Comparison of ENCODE assay signal across 8 cellular contexts in the genomic region with DNA sequence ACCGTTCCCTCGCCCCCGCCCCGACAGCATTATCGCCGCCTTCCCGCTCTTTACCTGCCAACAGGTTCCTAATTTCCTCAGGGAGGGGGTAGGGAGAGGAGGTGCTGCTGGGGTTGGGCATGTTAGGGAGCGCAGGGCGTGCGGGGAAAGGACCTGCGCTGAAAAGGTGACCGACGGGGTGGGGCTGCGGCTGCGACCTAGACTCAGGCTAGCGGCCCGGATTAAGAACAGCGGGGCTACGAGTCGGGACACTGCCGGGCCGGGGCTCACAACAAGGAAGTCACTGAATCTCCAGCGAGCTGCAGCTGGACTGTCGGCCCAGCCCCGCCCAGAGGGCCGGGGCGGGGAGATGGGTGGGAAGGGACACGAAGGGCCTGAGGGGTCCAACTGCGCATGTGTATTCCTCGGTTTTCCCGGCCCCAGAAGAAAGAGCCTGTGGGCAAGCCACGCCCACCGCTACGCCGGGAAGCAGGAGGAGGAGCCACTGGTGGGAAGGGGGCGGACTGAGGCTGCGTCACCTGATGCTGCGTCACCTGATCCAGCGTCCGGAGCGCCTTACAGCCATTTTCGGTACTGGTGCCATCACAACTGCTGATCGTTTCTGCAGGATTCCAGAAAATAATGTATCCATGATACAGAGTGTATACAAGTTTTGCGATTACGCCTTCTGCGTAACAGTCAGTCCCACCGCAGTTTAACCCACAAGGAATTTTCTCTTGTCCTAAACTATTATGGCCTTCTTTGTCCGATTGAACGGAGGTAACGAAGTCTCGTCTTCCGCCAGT. TPM values are rescaled to one million over a fixed set of nuclear protein-coding genes. Genes with fewer than 3 reads are reported as not detected.
DNase-seq lines count a peak whose midpoint lies in the region; ATAC-seq and TF ChIP-seq lines count a peak whose summit lies in the region.

A gene with protein sequence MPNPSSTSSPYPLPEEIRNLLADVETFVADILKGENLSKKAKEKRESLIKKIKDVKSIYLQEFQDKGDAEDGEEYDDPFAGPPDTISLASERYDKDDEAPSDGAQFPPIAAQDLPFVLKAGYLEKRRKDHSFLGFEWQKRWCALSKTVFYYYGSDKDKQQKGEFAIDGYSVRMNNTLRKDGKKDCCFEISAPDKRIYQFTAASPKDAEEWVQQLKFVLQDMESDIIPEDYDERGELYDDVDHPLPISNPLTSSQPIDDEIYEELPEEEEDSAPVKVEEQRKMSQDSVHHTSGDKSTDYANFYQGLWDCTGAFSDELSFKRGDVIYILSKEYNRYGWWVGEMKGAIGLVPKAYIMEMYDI (minus strand): TSS at position 282 of the 785 bp plus-strand sequence. CDS start 161 bp downstream, at position 121.

- H4K20me1 ChIP-seq in PC-9 (ENCODE audit: insufficient read depth), result no peaks in the 10 kb centered on the region

- H3K4me1 ChIP-seq in HUES6 (ENCODE audit: control insufficient read depth, insufficient read depth, low read length) (peaks cover 4% of the 10 kb centered on the region; the same call in 1 of the 2 replicates), PC-9 (replicated peaks; ENCODE audit: insufficient read depth) (peaks cover 58% of the 10 kb centered on the region), mucosa of rectum (ENCODE audit: control insufficient read depth in 2 of 2, insufficient read depth in 2 of 2, low read length in 2 of 2) (peaks cover 10 to 16% of the 10 kb centered on the region in 2 donors)

- TF ChIP-seq CTCF in PC-9 (conservative IDR thresholded peaks at IDR 0.05), result no peak

- peak within 1 kb of the TSS; percentile 69 for H3K4me3 ChIP-seq in HUES6 (ENCODE audit: low read depth, low read length)
- peak within 1 kb of the TSS; percentile 77 for H3K4me3 ChIP-seq in PC-9
- H3K4me3 ChIP-seq in mucosa of rectum (ENCODE audit: low read length in 2 of 2), result peak within 1 kb of the TSS; percentile 83 to 99

- DNase-seq in D341Med (ENCODE audit: low spot score), result peak; percentile 82
- DNase-seq in PC-9, result peak; percentile 98 to 100
- DNase-seq in activated T-cell treated with anti-CD3 and anti-CD28 coated beads, Interleukin-2, amount 50 U/mL, for 4 hours, result peak; percentile 80
- peak; percentile 96 to 97 for DNase-seq in erythroblast (lab: John Stamatoyannopoulos, UW)
- DNase-seq in stimulated activated CD8-positive, alpha-beta memory T cell treated with anti-CD3 and anti-CD28 coated beads, Interleukin-4, amount 100 ng/mL, for 48 hours, result peak; percentile 93

- H3K27ac ChIP-seq in HUES6 (ENCODE audit: low read depth, low read length) (peak within 1 kb of the TSS; percentile 54; the same call in 1 of the 2 replicates), PC-9 (peak within 1 kb of the TSS; percentile 84), mucosa of rectum (ENCODE audit: low read depth in 2 of 2, low read length in 2 of 2) (peak within 1 kb of the TSS; percentile 98 to 99)

- no peaks in the 10 kb centered on the region for H3K9me2 ChIP-seq in PC-9 (ENCODE audit: insufficient read depth)

- H3K27me3 ChIP-seq in HUES6 (ENCODE audit: control insufficient read depth, insufficient read depth, low read length) (peaks cover 17% of the 10 kb centered on the region; the same call in 1 of the 2 replicates), PC-9 (ENCODE audit: insufficient read depth, low read depth) (no peaks in the 10 kb centered on the region), mucosa of rectum (ENCODE audit: control insufficient read depth in 2 of 2, insufficient read depth in 2 of 2, low read length in 2 of 2) (no peaks in the 10 kb centered on the region)

- peaks cover 38% of the 10 kb centered on the region for H3K27me3 Mint-ChIP-seq in activated T-cell treated with anti-CD3 and anti-CD28 coated beads, Interleukin-2, amount 50 U/mL, for 4 hours (ENCODE audit: low read depth)

- H3K9me3 Mint-ChIP-seq in activated T-cell treated with anti-CD3 and anti-CD28 coated beads, Interleukin-2, amount 50 U/mL, for 4 hours, result peaks cover 4% of the 10 kb centered on the region

- peak within 1 kb of the TSS; percentile 88 for H3K4me2 ChIP-seq in PC-9

- peak; percentile 88 for ATAC-seq in GM21423 (IDR thresholded peaks at IDR 0.05; ENCODE audit: unreplicated experiment)
- ATAC-seq in activated T-cell treated with anti-CD3 and anti-CD28 coated beads, Interleukin-2, amount 50 U/mL, for 4 hours, result peak; percentile 91 to 95

- peak within 1 kb of the TSS; percentile 77 for H3K9ac ChIP-seq in HUES6 (ENCODE audit: low read length)
- H3K9ac ChIP-seq in mucosa of rectum (ENCODE audit: low read depth in 1 of 2, low read length in 2 of 2), result peak within 1 kb of the TSS; percentile 91 to 96

- TF ChIP-seq POLR2A in erythroblast (IDR thresholded peaks at IDR 0.05; ENCODE audit: low read length), result peak; percentile 96

- no peaks in the 10 kb centered on the region for H3K36me3 Mint-ChIP-seq in activated T-cell treated with anti-CD3 and anti-CD28 coated beads, Interleukin-2, amount 50 U/mL, for 4 hours (ENCODE audit: insufficient read depth)

- H3K4me3 Mint-ChIP-seq in activated T-cell treated with anti-CD3 and anti-CD28 coated beads, Interleukin-2, amount 50 U/mL, for 4 hours, result peak within 1 kb of the TSS; percentile 94

- H3K36me3 ChIP-seq in HUES6 (ENCODE audit: control insufficient read depth, insufficient read depth, low read length) (no peaks in the 10 kb centered on the region), PC-9 (ENCODE audit: low read depth) (0 out of 2 replicates have a peak, but pooled peaks cover 13% of the 10 kb centered on the region), mucosa of rectum (ENCODE audit: control insufficient read depth in 2 of 2, insufficient read depth in 2 of 2, low read length in 2 of 2) (no peaks in the 10 kb centered on the region)

- no TSS peak for BruUV-seq in PC-9 (replicated peaks; lab: Mats Ljungman, UMichigan)

- no peaks in the 10 kb centered on the region for H3K9me3 ChIP-seq in HUES6 (ENCODE audit: control insufficient read depth, insufficient read depth, low read depth, low read length)
- no peaks in the 10 kb centered on the region for H3K9me3 ChIP-seq in PC-9 (ENCODE audit: insufficient read depth, low read depth)
- no peaks in the 10 kb centered on the region for H3K9me3 ChIP-seq in mucosa of rectum (ENCODE audit: control insufficient read depth in 2 of 2, low read length in 2 of 2)

- intact Hi-C loops in PC-9 (cut with micrococcal nuclease; ENCODE audit: unreplicated experiment), result loop anchor here (1.0 to 5.0 kb wide), 6 partner anchors 46 to 251 kb away; no protein-coding TSS in a partner anchor

- peaks cover 47% of the 10 kb centered on the region for H3K79me2 ChIP-seq in PC-9 (ENCODE audit: low read depth)

- H2AFZ ChIP-seq in PC-9, result peak within 1 kb of the TSS; percentile 93

- POLR2A ChIA-PET in PC-9 (lab: Charles Lee; ENCODE audit: unreplicated experiment), result interaction anchor here (1.0 kb wide), 1 partner anchor 199 kb away, joined by 6 read pairs; no protein-coding TSS in a partner anchor

- H3K4me1 Mint-ChIP-seq in activated T-cell treated with anti-CD3 and anti-CD28 coated beads, Interleukin-2, amount 50 U/mL, for 4 hours (ENCODE audit: low read depth), result peaks cover 21% of the 10 kb centered on the region

- H3F3A ChIP-seq in PC-9 (ENCODE audit: insufficient read depth, low read depth), result peaks cover 23% of the 10 kb centered on the region

- CTCF ChIA-PET in PC-9 (lab: Charles Lee), result no interaction called here

RNA-seq across cellular contexts. Expression of the gene that starts here (rescaled TPM):
- 59.2 and 74.9 TPM in 2 replicates for total RNA-seq in PC-9 (2021)
- 1 to 10 TPM; 2.3 to 5.4 (median 4.1) TPM for total RNA-seq in activated T-cell treated with anti-CD3 and anti-CD28 coated beads, Interleukin-2, amount 50 U/mL, for 4 hours

Comparison
In these comparisons a context has a peak if more than half of its experiments do, and no peak if none do; other contexts are left out.
1. Peak in every context shown above with its lines: DNase-seq, ATAC-seq, H3K4me3 ChIP-seq and H3K27ac ChIP-seq.